Comparison of ENCODE assay signal across 2 cellular contexts in genomic region chr5:80625230-80625629, GRCh38.
TF ChIP-seq lines count a peak whose summit lies in the region.

No MANE protein-coding gene starts in this region.

TF ChIP-seq in HepG2, 621 proteins besides CTCF, POLR2A, EP300 and RAD21:
- TF ChIP-seq ZNF770 (CRISPR knock-in tag; IDR thresholded peaks at IDR 0.05) (peak; percentile 64), SOX13 (IDR thresholded peaks at IDR 0.05) (no peak), SOX13 (CRISPR knock-in tag; conservative IDR thresholded peaks at IDR 0.05 in 1 of 2, IDR thresholded peaks at IDR 0.05 in 1 of 2) (no peak)

TF ChIP-seq in GM23338, 12 proteins besides CTCF, POLR2A, EP300 and RAD21:
- TF ChIP-seq POLR2AphosphoS5 (IDR thresholded peaks at IDR 0.05; ENCODE audit: low read depth) (no peak), REST (IDR thresholded peaks at IDR 0.05; ENCODE audit: unreplicated experiment) (no peak), EZH2 (IDR thresholded peaks at IDR 0.05; ENCODE audit: low read depth, unreplicated experiment) (no peak), CREB1 (CRISPR knock-in tag; IDR thresholded peaks at IDR 0.05; ENCODE audit: low read depth) (no peak), STAT1 (IDR thresholded peaks at IDR 0.05; ENCODE audit: unreplicated experiment) (no peak), EZH2phosphoT487 (IDR thresholded peaks at IDR 0.05; ENCODE audit: unreplicated experiment) (no peak), NANOG (IDR thresholded peaks at IDR 0.05; ENCODE audit: borderline replicate concordance) (no peak), ZNF114 (CRISPR knock-in tag; IDR thresholded peaks at IDR 0.05) (no peak), ZNF331 (CRISPR knock-in tag; IDR thresholded peaks at IDR 0.05; ENCODE audit: low read depth) (no peak), ETS1 (IDR thresholded peaks at IDR 0.05) (no peak), JUNB (IDR thresholded peaks at IDR 0.05; ENCODE audit: unreplicated experiment) (no peak)
- TF ChIP-seq, protein P1, sequence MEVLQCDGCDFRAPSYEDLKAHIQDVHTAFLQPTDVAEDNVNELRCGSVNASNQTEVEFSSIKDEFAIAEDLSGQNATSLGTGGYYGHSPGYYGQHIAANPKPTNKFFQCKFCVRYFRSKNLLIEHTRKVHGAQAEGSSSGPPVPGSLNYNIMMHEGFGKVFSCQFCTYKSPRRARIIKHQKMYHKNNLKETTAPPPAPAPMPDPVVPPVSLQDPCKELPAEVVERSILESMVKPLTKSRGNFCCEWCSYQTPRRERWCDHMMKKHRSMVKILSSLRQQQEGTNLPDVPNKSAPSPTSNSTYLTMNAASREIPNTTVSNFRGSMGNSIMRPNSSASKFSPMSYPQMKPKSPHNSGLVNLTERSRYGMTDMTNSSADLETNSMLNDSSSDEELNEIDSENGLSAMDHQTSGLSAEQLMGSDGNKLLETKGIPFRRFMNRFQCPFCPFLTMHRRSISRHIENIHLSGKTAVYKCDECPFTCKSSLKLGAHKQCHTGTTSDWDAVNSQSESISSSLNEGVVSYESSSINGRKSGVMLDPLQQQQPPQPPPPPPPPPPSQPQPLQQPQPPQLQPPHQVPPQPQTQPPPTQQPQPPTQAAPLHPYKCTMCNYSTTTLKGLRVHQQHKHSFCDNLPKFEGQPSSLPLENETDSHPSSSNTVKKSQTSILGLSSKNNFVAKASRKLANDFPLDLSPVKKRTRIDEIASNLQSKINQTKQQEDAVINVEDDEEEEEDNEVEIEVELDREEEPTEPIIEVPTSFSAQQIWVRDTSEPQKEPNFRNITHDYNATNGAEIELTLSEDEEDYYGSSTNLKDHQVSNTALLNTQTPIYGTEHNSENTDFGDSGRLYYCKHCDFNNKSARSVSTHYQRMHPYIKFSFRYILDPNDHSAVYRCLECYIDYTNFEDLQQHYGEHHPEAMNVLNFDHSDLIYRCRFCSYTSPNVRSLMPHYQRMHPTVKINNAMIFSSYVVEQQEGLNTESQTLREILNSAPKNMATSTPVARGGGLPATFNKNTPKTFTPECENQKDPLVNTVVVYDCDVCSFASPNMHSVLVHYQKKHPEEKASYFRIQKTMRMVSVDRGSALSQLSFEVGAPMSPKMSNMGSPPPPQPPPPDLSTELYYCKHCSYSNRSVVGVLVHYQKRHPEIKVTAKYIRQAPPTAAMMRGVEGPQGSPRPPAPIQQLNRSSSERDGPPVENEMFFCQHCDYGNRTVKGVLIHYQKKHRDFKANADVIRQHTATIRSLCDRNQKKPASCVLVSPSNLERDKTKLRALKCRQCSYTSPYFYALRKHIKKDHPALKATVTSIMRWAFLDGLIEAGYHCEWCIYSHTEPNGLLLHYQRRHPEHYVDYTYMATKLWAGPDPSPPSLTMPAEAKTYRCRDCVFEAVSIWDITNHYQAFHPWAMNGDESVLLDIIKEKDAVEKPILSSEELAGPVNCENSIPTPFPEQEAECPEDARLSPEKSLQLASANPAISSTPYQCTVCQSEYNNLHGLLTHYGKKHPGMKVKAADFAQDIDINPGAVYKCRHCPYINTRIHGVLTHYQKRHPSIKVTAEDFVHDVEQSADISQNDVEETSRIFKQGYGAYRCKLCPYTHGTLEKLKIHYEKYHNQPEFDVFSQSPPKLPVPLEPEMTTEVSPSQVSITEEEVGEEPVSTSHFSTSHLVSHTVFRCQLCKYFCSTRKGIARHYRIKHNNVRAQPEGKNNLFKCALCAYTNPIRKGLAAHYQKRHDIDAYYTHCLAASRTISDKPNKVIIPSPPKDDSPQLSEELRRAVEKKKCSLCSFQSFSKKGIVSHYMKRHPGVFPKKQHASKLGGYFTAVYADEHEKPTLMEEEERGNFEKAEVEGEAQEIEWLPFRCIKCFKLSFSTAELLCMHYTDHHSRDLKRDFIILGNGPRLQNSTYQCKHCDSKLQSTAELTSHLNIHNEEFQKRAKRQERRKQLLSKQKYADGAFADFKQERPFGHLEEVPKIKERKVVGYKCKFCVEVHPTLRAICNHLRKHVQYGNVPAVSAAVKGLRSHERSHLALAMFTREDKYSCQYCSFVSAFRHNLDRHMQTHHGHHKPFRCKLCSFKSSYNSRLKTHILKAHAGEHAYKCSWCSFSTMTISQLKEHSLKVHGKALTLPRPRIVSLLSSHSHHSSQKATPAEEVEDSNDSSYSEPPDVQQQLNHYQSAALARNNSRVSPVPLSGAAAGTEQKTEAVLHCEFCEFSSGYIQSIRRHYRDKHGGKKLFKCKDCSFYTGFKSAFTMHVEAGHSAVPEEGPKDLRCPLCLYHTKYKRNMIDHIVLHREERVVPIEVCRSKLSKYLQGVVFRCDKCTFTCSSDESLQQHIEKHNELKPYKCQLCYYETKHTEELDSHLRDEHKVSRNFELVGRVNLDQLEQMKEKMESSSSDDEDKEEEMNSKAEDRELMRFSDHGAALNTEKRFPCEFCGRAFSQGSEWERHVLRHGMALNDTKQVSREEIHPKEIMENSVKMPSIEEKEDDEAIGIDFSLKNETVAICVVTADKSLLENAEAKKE (CRISPR knock-in tag; IDR thresholded peaks at IDR 0.05) = no peak
